Comparison of ENCODE assay signal across 19 cellular contexts in the genomic region with DNA sequence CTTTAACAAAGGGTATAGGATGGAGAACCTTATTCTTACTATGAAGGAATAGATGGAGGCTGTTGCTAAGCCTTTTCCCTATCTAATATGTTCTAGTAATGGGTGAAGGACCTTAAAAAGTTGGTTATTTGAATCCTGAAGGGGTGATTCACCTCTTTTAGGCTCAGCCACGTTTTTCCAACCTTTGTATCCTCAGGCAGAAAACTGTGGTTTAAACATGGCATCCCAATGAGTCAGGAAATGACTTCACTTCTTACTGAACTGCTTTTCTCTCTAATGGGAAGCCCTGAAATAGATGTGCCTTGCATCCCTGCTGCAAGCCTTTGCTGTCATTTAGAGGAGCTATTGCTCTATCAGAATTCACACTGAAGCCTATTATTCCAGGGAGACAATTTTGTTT.
DNase-seq lines count a peak whose midpoint lies in the region; TF ChIP-seq lines count a peak whose summit lies in the region.
"Had no signal": no experiment of that assay in that cellular context is flagged by ENCODE, and none has a peak within 500 bp of the region (broad histone marks: within the 10 kb centered on the region; RNA-seq: fewer than 3 reads in every experiment).

No MANE protein-coding gene starts in this region.

- no peaks in the 10 kb centered on the region for H3K36me3 ChIP-seq in mammary epithelial cell (ENCODE audit: insufficient read depth, low read length)
- no peaks in the 10 kb centered on the region for H3K36me3 ChIP-seq in BE2C

- H3K4me3 ChIP-seq in mammary epithelial cell (replicated peaks in 1 of 3; ENCODE audit: insufficient read depth in 1 of 3, low read depth in 2 of 3, low read length in 3 of 3) (no peak overlapping the region), BE2C (ENCODE audit: low read depth, low read length) (no peak overlapping the region)
- H3K4me3 ChIP-seq: hepatocyte, PC-9 had no signal

- TF ChIP-seq CTCF in mammary epithelial cell (conservative IDR thresholded peaks at IDR 0.05 in 1 of 2, IDR thresholded peaks at IDR 0.05 in 1 of 2; ENCODE audit: extremely low read depth in 1 of 2, insufficient read depth in 1 of 2, low read depth in 1 of 2, low read length in 2 of 2): peak in 1 of 2 donors; percentile 13
- TF ChIP-seq CTCF in nephron (IDR thresholded peaks at IDR 0.05; ENCODE audit: unreplicated experiment in 3 of 3): peak in 1 of 3 experiments; percentile 10
- no peak for TF ChIP-seq CTCF in BE2C (IDR thresholded peaks at IDR 0.05; ENCODE audit: low read depth, low read length)

- H3K4me1 ChIP-seq in mammary epithelial cell (ENCODE audit: insufficient read depth, low read length) (peaks cover 10% of the 10 kb centered on the region), BE2C (no peaks in the 10 kb centered on the region)

- H3K79me2 ChIP-seq in mammary epithelial cell (ENCODE audit: insufficient read depth, low read length): no peaks in the 10 kb centered on the region
- H3K79me2 ChIP-seq: hepatocyte had no signal

- in situ Hi-C loops in mammary epithelial cell (cut with MboI; ENCODE audit: low sequenced_read_pairs in 2 of 2): no loop called here

- H3K4me3 Mint-ChIP-seq in nephron: no peak overlapping the region
- H3K4me3 Mint-ChIP-seq: activated B cell treated with CpG ODN at 0.5 μM for 24 hours; B cell; dendritic cell treated with granulocyte-macrophage colony-stimulating factor and Interleukin-4, amounts not matched to agents 40 ng/mL and 50 ng/mL, for 4 days; stimulated activated naive CD8-positive, alpha-beta T cell treated with anti-CD3 and anti-CD28 coated beads, Interleukin-15, Interleukin-2, amounts not matched to agents 100 ng/mL and 50 ng/mL, for 24 hours had no signal

- H3K36me3 Mint-ChIP-seq in nephron (ENCODE audit: low read depth): no peaks in the 10 kb centered on the region

- CTCF ChIA-PET in mammary epithelial cell (lab: Charles Lee; ENCODE audit: low non-redundant PET): no interaction called here

- H3K9me3 Mint-ChIP-seq in nephron: peaks cover 9% of the 10 kb centered on the region
- H3K9me3 Mint-ChIP-seq: activated B cell treated with CpG ODN at 0.5 μM for 24 hours; dendritic cell treated with granulocyte-macrophage colony-stimulating factor and Interleukin-4, amounts not matched to agents 40 ng/mL and 50 ng/mL, for 4 days; stimulated activated naive CD8-positive, alpha-beta T cell treated with anti-CD3 and anti-CD28 coated beads, Interleukin-15, Interleukin-2, amounts not matched to agents 100 ng/mL and 50 ng/mL, for 24 hours had no signal

- H3K27ac Mint-ChIP-seq in nephron: peak overlapping the region in 2 of 3 experiments; percentile 39 to 59
- H3K27ac Mint-ChIP-seq: activated B cell treated with CpG ODN at 0.5 μM for 24 hours; B cell; dendritic cell treated with granulocyte-macrophage colony-stimulating factor and Interleukin-4, amounts not matched to agents 40 ng/mL and 50 ng/mL, for 4 days; stimulated activated naive CD8-positive, alpha-beta T cell treated with anti-CD3 and anti-CD28 coated beads, Interleukin-15, Interleukin-2, amounts not matched to agents 100 ng/mL and 50 ng/mL, for 24 hours had no signal

- no peaks in the 10 kb centered on the region for H3K27me3 ChIP-seq in mammary epithelial cell (ENCODE audit: insufficient read depth, low read length)
- no peaks in the 10 kb centered on the region for H3K27me3 ChIP-seq in BE2C
- H3K27me3 ChIP-seq: hepatocyte had no signal

- H3K27ac ChIP-seq in mammary epithelial cell (ENCODE audit: insufficient read depth, low read depth, low read length): no peak overlapping the region
- H3K27ac ChIP-seq: hepatocyte, PC-9 had no signal

- 0% methylated on average over 1 of the region's 1 CpG for WGBS in mammary epithelial cell (ENCODE audit: low coverage, missing lambda C conversion rate)

- peaks cover 7% of the 10 kb centered on the region for H3K4me1 Mint-ChIP-seq in nephron
- H3K4me1 Mint-ChIP-seq: activated B cell treated with CpG ODN at 0.5 μM for 24 hours, B cell had no signal

- no peaks in the 10 kb centered on the region for H3K27me3 Mint-ChIP-seq in nephron (ENCODE audit: low read depth)
- H3K27me3 Mint-ChIP-seq: activated B cell treated with CpG ODN at 0.5 μM for 24 hours; B cell; dendritic cell treated with granulocyte-macrophage colony-stimulating factor and Interleukin-4, amounts not matched to agents 40 ng/mL and 50 ng/mL, for 4 days; stimulated activated naive CD8-positive, alpha-beta T cell treated with anti-CD3 and anti-CD28 coated beads, Interleukin-15, Interleukin-2, amounts not matched to agents 100 ng/mL and 50 ng/mL, for 24 hours had no signal

- H3K9me3 ChIP-seq in mammary epithelial cell (replicated peaks; ENCODE audit: insufficient read depth, low read length): no peaks in the 10 kb centered on the region
- H3K9me3 ChIP-seq in BE2C: no peaks in the 10 kb centered on the region

- dilution Hi-C loops in mammary epithelial cell (cut with HindIII; ENCODE audit: low sequenced_read_pairs): no loop called here

- H3K9ac ChIP-seq in mammary epithelial cell (ENCODE audit: insufficient read depth, low read length): no peak overlapping the region

- H3K4me2 ChIP-seq in mammary epithelial cell (ENCODE audit: insufficient read depth, low read depth, low read length): no peak overlapping the region
- H3K4me2 ChIP-seq: hepatocyte, PC-9 had no signal

- H4K20me1 ChIP-seq in mammary epithelial cell (ENCODE audit: insufficient read depth, low read length): no peaks in the 10 kb centered on the region

- intact Hi-C loops in mammary epithelial cell (cut with micrococcal nuclease): no loop called here
- intact Hi-C loops in cardiac septum (cut with DNase I): no loop called here

- no TSS peak for BruUV-seq in mammary epithelial cell (replicated peaks; lab: Mats Ljungman, UMichigan)

- no peak overlapping the region for H2AFZ ChIP-seq in mammary epithelial cell (ENCODE audit: low read depth, low read length)
- H2AFZ ChIP-seq: hepatocyte, PC-9 had no signal

- peak; percentile 5 for DNase-seq in EH (ENCODE audit: low read depth)
- peak; percentile 33 for DNase-seq in NCI-H2227 treated with DMSO at 0.1 percent for 48 hours (lab: John Stamatoyannopoulos, UW)
- DNase-seq in mammary epithelial cell: peak; percentile 79
- DNase-seq in BE2C: no peak
- no peak for DNase-seq in stimulated activated CD4-positive, alpha-beta T cell treated with anti-CD3 and anti-CD28 coated beads, Interleukin-4, amount 100 ng/mL, for 24 hours
- no peak for DNase-seq in cardiac septum (ENCODE audit: low spot score)
- DNase-seq in D341Med (ENCODE audit: low spot score): no peak
- DNase-seq: activated B cell treated with CpG ODN at 0.5 μM for 24 hours; activated effector memory CD4-positive, alpha-beta T cell treated with Interleukin-2 at 50 U/mL for 16 hours; aorta; DMS53; NCI-H1694 treated with DMSO at 0.1 percent for 48 hours; NCI-H524; PC-9 had no signal

Comparison
In these comparisons a context has a peak if more than half of its experiments do, and no peak if none do; other contexts are left out.
1. DNase-seq: peak in EH (single experiment), NCI-H2227 treated with DMSO at 0.1 percent for 48 hours (single experiment) and mammary epithelial cell (single experiment); none in BE2C (single experiment), stimulated activated CD4-positive, alpha-beta T cell treated with anti-CD3 and anti-CD28 coated beads, Interleukin-4, amount 100 ng/mL, for 24 hours (single experiment), cardiac septum (single experiment) and D341Med (single experiment).